ENCODE assay signal across 8 cellular contexts in the genomic region with DNA sequence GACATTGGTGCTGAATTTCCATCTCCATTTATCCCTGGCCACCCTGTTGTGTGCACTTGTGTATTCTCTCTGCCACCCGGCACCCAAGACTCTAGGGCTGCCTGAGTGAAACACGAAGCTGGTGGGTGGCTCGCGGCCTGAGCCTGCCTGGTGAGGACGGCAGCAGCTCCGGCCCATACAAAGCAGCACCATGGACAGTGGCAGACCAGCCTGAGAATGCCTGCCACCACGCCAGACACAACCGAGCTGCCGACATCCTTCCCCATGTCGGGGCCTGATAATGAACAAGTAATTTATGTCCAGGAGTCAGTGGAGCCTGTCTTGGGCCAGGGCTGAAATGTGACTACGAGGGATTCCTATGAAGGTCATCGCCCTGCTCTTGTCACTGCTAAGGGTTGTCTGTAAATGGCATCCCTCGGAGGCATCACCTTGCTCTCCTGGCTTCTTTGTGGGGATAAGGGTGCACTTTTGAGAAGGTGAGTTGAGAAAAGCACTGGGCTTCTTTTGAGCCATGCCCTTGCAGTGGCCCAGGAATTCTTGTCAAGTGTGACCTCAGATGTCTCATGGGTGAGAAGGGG.
DNase-seq lines count a peak whose midpoint lies in the region; ATAC-seq and TF ChIP-seq lines count a peak whose summit lies in the region.

No MANE protein-coding gene starts in this region.

- H3K4me3 Mint-ChIP-seq in Caco-2 (ENCODE audit: unreplicated experiment), result no peak overlapping the region

- no peaks in the 10 kb centered on the region; the same call in 1 of the 2 replicates for H3K27me3 ChIP-seq in Caco-2 (replicated peaks; ENCODE audit: control insufficient read depth, insufficient read depth, low read length)
- H3K27me3 ChIP-seq in adipocyte (replicated peaks; ENCODE audit: control insufficient read depth, insufficient read depth, low read length), result peaks cover 66% of the 10 kb centered on the region

- TF ChIP-seq CTCF in Caco-2 (IDR thresholded peaks at IDR 0.05; ENCODE audit: insufficient read depth in 1 of 2, low read depth in 1 of 2, low read length in 1 of 2, severe bottlenecking in 1 of 2, unreplicated experiment in 1 of 2), result no peak

- peaks cover 24% of the 10 kb centered on the region for H3K27me3 Mint-ChIP-seq in Caco-2 (ENCODE audit: insufficient read depth, unreplicated experiment)

- POLR2A ChIA-PET in Caco-2 (lab: Charles Lee), result no interaction called here

- H3K9me3 Mint-ChIP-seq in Caco-2 (ENCODE audit: unreplicated experiment), result no peaks in the 10 kb centered on the region

- H3K36me3 Mint-ChIP-seq in Caco-2 (ENCODE audit: insufficient read depth, unreplicated experiment), result no peaks in the 10 kb centered on the region

- DNase-seq in Caco-2 (peak; percentile 61 to 74), HuH-7.5 (ENCODE audit: low spot score) (peak; percentile 77), adipocyte (ENCODE audit: low read depth) (peak; percentile 68), left kidney (ENCODE audit: low read depth, low spot score) (peak; percentile 96), NCI-H2227 (lab: John Stamatoyannopoulos, UW; ENCODE audit: unreplicated experiment) (no peak)

- H3K4me3 ChIP-seq in Caco-2 (ENCODE audit: low read depth, low read length), result no peak overlapping the region
- H3K4me3 ChIP-seq in adipocyte (ENCODE audit: low read length), result no peak overlapping the region

- H3K4me1 ChIP-seq in Caco-2 (no peaks in the 10 kb centered on the region), adipocyte (ENCODE audit: control insufficient read depth, insufficient read depth, low read length) (no peaks in the 10 kb centered on the region)

- BruUV-seq in Caco-2 (replicated peaks; lab: Mats Ljungman, UMichigan), result no TSS peak

- no peaks in the 10 kb centered on the region for H3K4me1 Mint-ChIP-seq in Caco-2 (ENCODE audit: low read depth, unreplicated experiment)

- CTCF ChIA-PET in Caco-2 (lab: Charles Lee), result no interaction called here

- no peaks in the 10 kb centered on the region for H3K36me3 ChIP-seq in Caco-2 (ENCODE audit: control insufficient read depth, insufficient read depth, low read length)
- no peaks in the 10 kb centered on the region for H3K36me3 ChIP-seq in adipocyte (ENCODE audit: control insufficient read depth, insufficient read depth, low read length, severe bottlenecking)

- ATAC-seq in HG03378 (IDR thresholded peaks at IDR 0.05; ENCODE audit: unreplicated experiment) (no peak), HG02763 (IDR thresholded peaks at IDR 0.05; ENCODE audit: unreplicated experiment) (no peak), HG03108 (IDR thresholded peaks at IDR 0.05; ENCODE audit: unreplicated experiment) (no peak)

- no peak overlapping the region for H3K9ac ChIP-seq in adipocyte (ENCODE audit: low read length)

- intact Hi-C loops in Caco-2 (cut with micrococcal nuclease; ENCODE audit: unreplicated experiment), result no loop called here

- H3K9me3 ChIP-seq in Caco-2 (no peaks in the 10 kb centered on the region), adipocyte (ENCODE audit: control insufficient read depth, low read length) (no peaks in the 10 kb centered on the region)

- H3K27ac Mint-ChIP-seq in Caco-2 (ENCODE audit: unreplicated experiment), result no peak overlapping the region
